Comparison of ENCODE assay signal across 17 cellular contexts in the genomic region with DNA sequence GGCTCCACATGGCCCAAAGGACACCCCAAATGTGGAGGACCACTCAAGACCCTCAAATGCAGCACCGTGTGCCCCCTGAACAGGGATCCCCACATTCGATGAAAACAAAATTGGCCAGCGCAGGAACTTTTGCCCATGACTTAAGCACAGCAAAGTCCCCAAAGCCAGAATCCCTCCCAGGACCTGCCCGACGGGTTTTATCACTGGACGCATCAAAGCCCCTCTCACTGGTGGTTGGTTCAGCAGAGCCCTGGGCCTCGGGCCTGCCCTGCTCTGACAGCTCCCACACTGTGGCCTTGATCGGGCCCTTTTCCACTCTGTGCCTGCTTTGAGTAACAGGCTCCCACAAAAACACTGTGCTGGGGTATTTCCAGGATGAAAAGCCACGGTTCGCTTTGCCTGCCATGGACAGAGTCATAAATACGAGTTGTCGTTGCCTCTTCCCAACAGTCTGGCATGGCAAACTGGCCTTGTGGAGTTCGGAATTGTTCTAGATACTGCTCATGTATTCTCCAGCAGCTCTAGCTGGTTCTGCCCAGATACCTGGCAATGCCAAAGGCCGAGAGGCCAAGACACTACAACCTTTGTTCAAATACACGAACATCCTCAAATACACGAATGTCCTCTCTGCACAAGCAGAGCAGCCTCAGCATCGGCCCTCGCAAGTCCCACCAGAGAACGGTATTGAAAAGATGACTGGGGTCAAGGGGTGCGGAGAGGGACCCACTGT. TPM values are rescaled to one million over a fixed set of nuclear protein-coding genes. Genes with fewer than 3 reads are reported as not detected.
A peak's percentile ranks its signal among the peaks of the same experiment; 100 is the strongest.
DNase-seq lines count a peak whose midpoint lies in the region; TF ChIP-seq lines count a peak whose summit lies in the region.
"Had no signal": no experiment of that assay in that cellular context is flagged by ENCODE, and none has a peak within 500 bp of the region (broad histone marks: within the 10 kb centered on the region; RNA-seq: fewer than 3 reads in every experiment).

No MANE protein-coding gene starts in this region.

- no peaks in the 10 kb centered on the region for H3K36me3 Mint-ChIP-seq in HFFc6 (ENCODE audit: low read depth)
- H3K36me3 Mint-ChIP-seq: activated CD4-positive, alpha-beta memory T cell treated with anti-CD3 and anti-CD28 coated beads for 36 hours; T-cell had no signal

- peak overlapping the region; percentile 84 for H3K27ac ChIP-seq in AG04450 (ENCODE audit: low read depth, low read length)
- H3K27ac ChIP-seq in prostate gland = peak overlapping the region; percentile 54 to 76
- H3K27ac ChIP-seq in tibial nerve = peak overlapping the region in 1 of 4 donors; percentile 66

- peaks cover 41% of the 10 kb centered on the region for H3K4me1 Mint-ChIP-seq in HFFc6 (ENCODE audit: low read depth)

- intact Hi-C loops in prostate gland (cut with DNase I) = no loop called here

- H3K9me3 ChIP-seq in AG04450 (ENCODE audit: control insufficient read depth, insufficient read depth, low read length) = no peaks in the 10 kb centered on the region; the same call in 1 of the 2 replicates
- H3K9me3 ChIP-seq in prostate gland = no peaks in the 10 kb centered on the region
- H3K9me3 ChIP-seq in tibial nerve = no peaks in the 10 kb centered on the region

- peak overlapping the region; percentile 38; the same call in 1 of the 2 replicates for H3K27ac Mint-ChIP-seq in HFFc6
- H3K27ac Mint-ChIP-seq: activated CD4-positive, alpha-beta memory T cell treated with anti-CD3 and anti-CD28 coated beads for 36 hours; T-cell had no signal

- no peak for DNase-seq in AG04450 (ENCODE audit: low read depth, low spot score)
- no peak for DNase-seq in HFFc6
- DNase-seq in islet precursor cell = peak; percentile 82
- no peak for DNase-seq in prostate gland (ENCODE audit: low spot score)
- no peak for DNase-seq in NCI-H2029 treated with DMSO at 0.1 percent for 48 hours (lab: John Stamatoyannopoulos, UW)
- no peak for DNase-seq in tibial nerve (ENCODE audit: low spot score in 2 of 2)
- no peak for DNase-seq in GM20000 (ENCODE audit: low spot score)
- no peak for DNase-seq in anterior cingulate cortex (lab: John Stamatoyannopoulos, UW)
- DNase-seq: activated CD4-positive, alpha-beta memory T cell treated with anti-CD3 and anti-CD28 coated beads for 36 hours; activated naive CD4-positive, alpha-beta T cell treated with Interleukin-2 at 50 U/mL for 16 hours; activated T-cell treated with anti-CD3 and anti-CD28 coated beads, Interleukin-2, amount 50 U/mL, for 1 hour; COR-L47; NCI-H1417; NCI-H526 treated with DMSO at 0.1 percent for 48 hours; stimulated activated CD4-positive, alpha-beta T cell treated with anti-CD3 and anti-CD28 coated beads, Interleukin-4, amount 100 ng/mL, for 4 hours; T-cell had no signal

- WGBS in prostate gland = 78% methylated on average over 20 of the region's 20 CpGs
- WGBS in tibial nerve, 2 donors = 92 to 96% methylated on average over 19 to 20 of the region's 20 CpGs

- no peaks in the 10 kb centered on the region for H3K9me3 Mint-ChIP-seq in HFFc6
- H3K9me3 Mint-ChIP-seq: activated CD4-positive, alpha-beta memory T cell treated with anti-CD3 and anti-CD28 coated beads for 36 hours; T-cell had no signal

- H3K27me3 Mint-ChIP-seq in HFFc6 (ENCODE audit: insufficient read depth) = no peaks in the 10 kb centered on the region; the same call in none of the 2 replicates
- H3K27me3 Mint-ChIP-seq: activated CD4-positive, alpha-beta memory T cell treated with anti-CD3 and anti-CD28 coated beads for 36 hours; T-cell had no signal

- no peak for TF ChIP-seq POLR2A in prostate gland (IDR thresholded peaks at IDR 0.05)
- no peak for TF ChIP-seq POLR2A in tibial nerve (IDR thresholded peaks at IDR 0.05)

- POLR2A ChIA-PET in AG04450 (lab: Yijun Ruan, JAX) = interaction anchor here (1.6 kb wide), 1 partner anchor 248 kb away, joined by 4 read pairs; no protein-coding TSS in a partner anchor

- H3K4me3 ChIP-seq in AG04450 (ENCODE audit: low read depth, low read length) = no peak overlapping the region
- H3K4me3 ChIP-seq in prostate gland = no peak overlapping the region
- no peak overlapping the region for H3K4me3 ChIP-seq in tibial nerve
- H3K4me3 ChIP-seq: lung had no signal

- no peak overlapping the region for H3K4me3 Mint-ChIP-seq in HFFc6
- H3K4me3 Mint-ChIP-seq: activated CD4-positive, alpha-beta memory T cell treated with anti-CD3 and anti-CD28 coated beads for 36 hours; T-cell had no signal

- H3K4me1 ChIP-seq in prostate gland (replicated peaks) (peaks cover 43% of the 10 kb centered on the region), tibial nerve (peaks cover 3 to 71% (median 43%) of the 10 kb centered on the region in 4 donors)

- no peak for TF ChIP-seq EP300 in tibial nerve (IDR thresholded peaks at IDR 0.05)

- H3K36me3 ChIP-seq in prostate gland (no peaks in the 10 kb centered on the region), tibial nerve (no peaks in the 10 kb centered on the region)

- TF ChIP-seq CTCF in AG04450 (IDR thresholded peaks at IDR 0.05; ENCODE audit: low read depth, low read length) (no peak), HFFc6 (IDR thresholded peaks at IDR 0.05) (no peak), prostate gland (IDR thresholded peaks at IDR 0.05) (no peak), tibial nerve (IDR thresholded peaks at IDR 0.05) (no peak), GM20000 (IDR thresholded peaks at IDR 0.05; ENCODE audit: extremely low read depth, missing control alignments) (no peak)

- no peaks in the 10 kb centered on the region for H3K27me3 ChIP-seq in AG04450 (ENCODE audit: control insufficient read depth, insufficient read depth, low read length)
- no peaks in the 10 kb centered on the region for H3K27me3 ChIP-seq in prostate gland (replicated peaks; ENCODE audit: insufficient read depth)
- no peaks in the 10 kb centered on the region for H3K27me3 ChIP-seq in tibial nerve

- CTCF ChIA-PET in AG04450 (lab: Charles Lee) = interaction anchor here (2.1 to 7.3 kb wide), 2 partner anchors 17 to 248 kb away, joined by 10 to 73 read pairs; no protein-coding TSS in a partner anchor

RNA-seq across cellular contexts. Expression of a gene that starts 46.4 kb away (rescaled TPM):
- 10.9 and 14.7 TPM in 2 replicates for polyA plus RNA-seq in AG04450 (2011; rRNA removed)
- polyA minus RNA-seq in AG04450 (2011; rRNA and poly(A)+ RNA removed) = 23.0 and 31.4 TPM in 2 replicates
- 10 to 100 TPM; 15.1 to 25.5 (median 17.9) TPM for total RNA-seq in HFFc6 (2021; fragmentation: NEBNext Ultra II Directional; extraction: Animal tissue kit (Norgen Biotek cat#: 25700))
- total RNA-seq in prostate gland (10 to 100 TPM; 29.1 to 41.9 TPM), tibial nerve (10 to 100 TPM; 48.3 to 68.4 (median 58.1) TPM)

RNA-seq across cellular contexts. Expression of a gene that starts 47.2 kb away (rescaled TPM):
- 2.0 and 2.4 TPM in 2 replicates for polyA plus RNA-seq in AG04450 (2011; rRNA removed)
- 0.87 and 3.8 TPM in 2 replicates for polyA minus RNA-seq in AG04450 (2011; rRNA and poly(A)+ RNA removed)
- total RNA-seq in HFFc6 (2021; fragmentation: NEBNext Ultra II Directional; extraction: Animal tissue kit (Norgen Biotek cat#: 25700)) = 1 to 10 TPM; 1.7 to 3.2 (median 2.1) TPM
- total RNA-seq in prostate gland (10 to 100 TPM; 11.8 to 19.7 TPM), tibial nerve (10 to 100 TPM in 3 of 4 donors, 1 to 10 TPM in 1; 7.1 to 13.8 (median 12.0) TPM)
